21 cellular contexts compared by ENCODE assay signal in genomic region chr17:76566613-76566943, GRCh38. TPM values are rescaled to one million over a fixed set of nuclear protein-coding genes. Genes with fewer than 3 reads are reported as not detected.
DNase-seq lines count a peak whose midpoint lies in the region; ATAC-seq and TF ChIP-seq lines count a peak whose summit lies in the region.
"Had no signal": no experiment of that assay in that cellular context is flagged by ENCODE, and none has a peak within 500 bp of the region (broad histone marks: within the 10 kb centered on the region; RNA-seq: fewer than 3 reads in every experiment).

No MANE protein-coding gene starts in this region.

- intact Hi-C loops in CD4-positive, alpha-beta memory T cell (cut with micrococcal nuclease) = no loop called here

- no peaks in the 10 kb centered on the region for H3K27me3 ChIP-seq in CD4-positive, alpha-beta memory T cell (ENCODE audit: insufficient read depth, low read length)
- H3K27me3 ChIP-seq: right atrium auricular region, spleen, testis had no signal

- H3K4me1 Mint-ChIP-seq in CD4-positive, alpha-beta memory T cell = peaks cover 32 to 57% (median 40%) of the 10 kb centered on the region in 4 donors
- H3K4me1 Mint-ChIP-seq in WTC11 (peaks cover 43% of the 10 kb centered on the region), immature natural killer cell (peaks cover 17 to 22% of the 10 kb centered on the region in 2 donors)
- H3K4me1 Mint-ChIP-seq in naive thymus-derived CD8-positive, alpha-beta T cell = peaks cover 25 to 51% (median 48%) of the 10 kb centered on the region in 4 donors

- H3K27ac ChIP-seq in CD4-positive, alpha-beta memory T cell (ENCODE audit: low read depth, low read length) = no peak overlapping the region
- H3K27ac ChIP-seq in HEK293 (ENCODE audit: extremely low read depth, low read depth, low read length) = 0 out of 2 replicates have a peak overlapping the region, but pooled peaks have one; percentile 19
- H3K27ac ChIP-seq: parathyroid adenoma, right atrium auricular region, testis had no signal

- H3K4me3 Mint-ChIP-seq in CD4-positive, alpha-beta memory T cell = no peak overlapping the region
- H3K4me3 Mint-ChIP-seq in WTC11 = no peak overlapping the region
- no peak overlapping the region for H3K4me3 Mint-ChIP-seq in naive thymus-derived CD8-positive, alpha-beta T cell
- no peak overlapping the region for H3K4me3 Mint-ChIP-seq in immature natural killer cell
- H3K4me3 Mint-ChIP-seq: nephron progenitor cell; T-helper 2 cell treated with Interferon-gamma antibody and Interleukin-4, amounts not matched to agents 5 μg/mL and 100 μg/mL, for 36 hours had no signal

- TF ChIP-seq CTCF in HEK293 (tag by site-specific recombination; IDR thresholded peaks at IDR 0.05) (no peak), WTC11 (IDR thresholded peaks at IDR 0.05) (no peak)

- H3K4me3 ChIP-seq in CD4-positive, alpha-beta memory T cell (ENCODE audit: low read length in 2 of 2) = no peak overlapping the region
- no peak overlapping the region for H3K4me3 ChIP-seq in HEK293 (ENCODE audit: low read depth, low read length)
- H3K4me3 ChIP-seq: right atrium auricular region, spleen, testis had no signal

- CTCF ChIA-PET in CD4-positive, alpha-beta memory T cell (lab: Charles Lee; ENCODE audit: partially characterized antibody) = interaction anchor here (0.6 to 3.0 kb wide), 10 partner anchors 8 to 115 kb away, joined by 3 to 13 read pairs (median 7); partner anchors contain the start of gene ST6GALNAC2
- CTCF ChIA-PET in HEK293 (lab: Yijun Ruan, JAX) = interaction anchor here (1.1 to 3.3 kb wide), 7 partner anchors 8 to 115 kb away, joined by 3 to 25 read pairs (median 6); no protein-coding TSS in a partner anchor
- CTCF ChIA-PET in WTC11 (lab: Charles Lee) = interaction anchor here (0.5 to 4.8 kb wide), 17 partner anchors 9 to 727 kb away, joined by 3 to 45 read pairs (median 5); no protein-coding TSS in a partner anchor

- no peaks in the 10 kb centered on the region for H3K27me3 Mint-ChIP-seq in CD4-positive, alpha-beta memory T cell
- no peaks in the 10 kb centered on the region for H3K27me3 Mint-ChIP-seq in WTC11 (ENCODE audit: low read depth)
- H3K27me3 Mint-ChIP-seq in naive thymus-derived CD8-positive, alpha-beta T cell = peaks cover 0 to 3% (median 0%) of the 10 kb centered on the region in 5 donors
- H3K27me3 Mint-ChIP-seq in immature natural killer cell (ENCODE audit: low read depth in 3 of 3) = peaks cover 0 to 4% (median 0%) of the 10 kb centered on the region in 3 donors

- peaks cover 15% of the 10 kb centered on the region for H3K4me1 ChIP-seq in CD4-positive, alpha-beta memory T cell (ENCODE audit: insufficient read depth, low read length)
- 0 out of 2 replicates have a peak, but pooled peaks cover 2% of the 10 kb centered on the region for H3K4me1 ChIP-seq in HEK293 (ENCODE audit: control insufficient read depth, insufficient read depth, low read length)

- no peak for DNase-seq in CD4-positive, alpha-beta memory T cell
- DNase-seq in WTC11 (ENCODE audit: low spot score) (no peak), midbrain (lab: John Stamatoyannopoulos, UW) (no peak), immature natural killer cell (no peak)
- DNase-seq in naive thymus-derived CD8-positive, alpha-beta T cell = no peak
- DNase-seq: DMS153; GOT3; NCI-H187 treated with DMSO at 0.1 percent for 48 hours; NCI-H526 treated with DMSO at 0.1 percent for 48 hours; nephron progenitor cell; spleen; stimulated activated CD4-positive, alpha-beta T cell treated with anti-CD3 and anti-CD28 coated beads, Interleukin-4, amount 100 ng/mL, for 1 hour; stimulated activated naive CD4-positive, alpha-beta T cell; testis had no signal

- no peak for ATAC-seq in WTC11
- ATAC-seq in naive thymus-derived CD8-positive, alpha-beta T cell = no peak
- no peak for ATAC-seq in GM19324 (IDR thresholded peaks at IDR 0.05; ENCODE audit: low FRiP score, unreplicated experiment)
- ATAC-seq in HG02970 (IDR thresholded peaks at IDR 0.05; ENCODE audit: low FRiP score, unreplicated experiment) = no peak
- ATAC-seq: SK-N-SH treated with all-trans-retinoic acid at 6 μM for 48 hours had no signal

- no peaks in the 10 kb centered on the region for H3K9me3 ChIP-seq in CD4-positive, alpha-beta memory T cell (ENCODE audit: control insufficient read depth in 1 of 2, low read length in 2 of 2)
- H3K9me3 ChIP-seq in HEK293 (ENCODE audit: control insufficient read depth, insufficient read depth, low read depth, low read length) = no peaks in the 10 kb centered on the region
- H3K9me3 ChIP-seq: right atrium auricular region, spleen, testis had no signal

- peak overlapping the region in 4 of 7 donors; percentile 19 to 67 (median 62) for H3K27ac Mint-ChIP-seq in CD4-positive, alpha-beta memory T cell
- H3K27ac Mint-ChIP-seq in WTC11 = peak overlapping the region; percentile 80
- H3K27ac Mint-ChIP-seq in naive thymus-derived CD8-positive, alpha-beta T cell = peak overlapping the region in 6 of 10 donors; percentile 16 to 83 (median 56)
- H3K27ac Mint-ChIP-seq in immature natural killer cell = no peak overlapping the region
- H3K27ac Mint-ChIP-seq: T-helper 2 cell treated with Interferon-gamma antibody and Interleukin-4, amounts not matched to agents 5 μg/mL and 100 μg/mL, for 36 hours had no signal

- no peaks in the 10 kb centered on the region for H3K9me3 Mint-ChIP-seq in CD4-positive, alpha-beta memory T cell
- H3K9me3 Mint-ChIP-seq in WTC11 = no peaks in the 10 kb centered on the region
- H3K9me3 Mint-ChIP-seq in naive thymus-derived CD8-positive, alpha-beta T cell = no peaks in the 10 kb centered on the region
- no peaks in the 10 kb centered on the region for H3K9me3 Mint-ChIP-seq in immature natural killer cell
- H3K9me3 Mint-ChIP-seq: nephron progenitor cell; T-helper 2 cell treated with Interferon-gamma antibody and Interleukin-4, amounts not matched to agents 5 μg/mL and 100 μg/mL, for 36 hours had no signal

- POLR2A ChIA-PET in CD4-positive, alpha-beta memory T cell (lab: Charles Lee; ENCODE audit: partially characterized antibody) = interaction anchor here (0.7 to 3.2 kb wide), 2 partner anchors 9 to 1520 kb away, joined by 4 to 23 read pairs; partner anchors contain the start of gene ATP5PD
- POLR2A ChIA-PET in HEK293 (lab: Yijun Ruan, JAX) = interaction anchor here (0.6 to 2.3 kb wide), 13 partner anchors 9 to 145 kb away, joined by 3 to 20 read pairs (median 6); partner anchors contain the start of genes ST6GALNAC1 and ST6GALNAC2
- POLR2A ChIA-PET in WTC11 (lab: Charles Lee) = interaction anchor here (0.6 to 1.3 kb wide), 5 partner anchors 9 to 57 kb away, joined by 3 to 6 read pairs (median 3); partner anchors contain the start of gene ST6GALNAC2
- POLR2A ChIA-PET in naive thymus-derived CD8-positive, alpha-beta T cell (lab: Charles Lee) = interaction anchor here (1.2 kb wide), 1 partner anchor 9 kb away, joined by 5 read pairs; no protein-coding TSS in a partner anchor

- peaks cover 22% of the 10 kb centered on the region for H3K36me3 ChIP-seq in CD4-positive, alpha-beta memory T cell (ENCODE audit: insufficient read depth, low read length)
- peaks cover 21 to 58% of the 10 kb centered on the region in 2 experiments for H3K36me3 ChIP-seq in HEK293 (ENCODE audit: control insufficient read depth in 2 of 2, insufficient read depth in 1 of 2, low read length in 2 of 2)

- H3K36me3 Mint-ChIP-seq in CD4-positive, alpha-beta memory T cell = peaks cover 33 to 43% of the 10 kb centered on the region in 2 donors
- H3K36me3 Mint-ChIP-seq in WTC11 (peaks cover 41% of the 10 kb centered on the region), immature natural killer cell (peaks cover 13 to 27% (median 17%) of the 10 kb centered on the region in 3 donors)
- H3K36me3 Mint-ChIP-seq in naive thymus-derived CD8-positive, alpha-beta T cell = peaks cover 0 to 49% (median 17%) of the 10 kb centered on the region in 3 donors

TF ChIP-seq in HEK293, 187 proteins besides CTCF, POLR2A, EP300 and RAD21 (continues in another document):
- no peak for TF ChIP-seq ZFHX2 (tag by site-specific recombination; conservative IDR thresholded peaks at IDR 0.05)

TF ChIP-seq in WTC11, 78 proteins besides CTCF, POLR2A, EP300 and RAD21 (continues in another document):
- TF ChIP-seq ATF2 (CRISPR knock-in tag; IDR thresholded peaks at IDR 0.05; ENCODE audit: borderline replicate concordance, low read depth) (no peak), KAT7 (CRISPR knock-in tag; IDR thresholded peaks at IDR 0.05; ENCODE audit: borderline replicate concordance) (no peak), ZNF396 (CRISPR knock-in tag; IDR thresholded peaks at IDR 0.05; ENCODE audit: borderline replicate concordance) (no peak)

RNA-seq across cellular contexts. Expression of gene ST6GALNAC2, which starts 19.1 kb away (rescaled TPM):
- total RNA-seq in CD4-positive, alpha-beta memory T cell = 1 to 10 TPM; 3.3 to 3.6 TPM
- polyA plus RNA-seq in CD4-positive, alpha-beta memory T cell = 1 to 10 TPM in 1 of 2 donors, under 1 TPM in 1; 0.95 to 2.4 TPM
- total RNA-seq in WTC11 (2021) = 0.30 TPM in 1 of 3 replicates, not detected in the others
- under 1 TPM in 1 of 2 experiments, not detected in 1; 0.44 TPM for total RNA-seq in naive thymus-derived CD8-positive, alpha-beta T cell
- polyA plus RNA-seq in naive thymus-derived CD8-positive, alpha-beta T cell = 1 to 10 TPM in 1 of 3 donors, not detected in 2; 1.1 TPM
- under 1 TPM in 1 of 3 donors, not detected in 2; 0.24 TPM for polyA plus RNA-seq in immature natural killer cell

RNA-seq across cellular contexts. Expression of gene PRCD, which starts 26.7 kb away (rescaled TPM):
- not detected for total RNA-seq in CD4-positive, alpha-beta memory T cell
- polyA plus RNA-seq in CD4-positive, alpha-beta memory T cell = not detected
- total RNA-seq in WTC11 (2021) = 2.7 to 4.5 TPM (median 4.0 TPM) in 3 replicates
- 1 to 10 TPM; 4.0 to 5.3 TPM for total RNA-seq in naive thymus-derived CD8-positive, alpha-beta T cell
- 10 to 100 TPM in 1 of 3 donors, 1 to 10 TPM in 2; 5.0 to 11.4 (median 7.1) TPM for polyA plus RNA-seq in naive thymus-derived CD8-positive, alpha-beta T cell
- 1 to 10 TPM; 2.8 to 5.3 (median 3.1) TPM for polyA plus RNA-seq in immature natural killer cell

RNA-seq across cellular contexts. Expression of gene CYGB, which starts 29.1 kb away (rescaled TPM):
- total RNA-seq in CD4-positive, alpha-beta memory T cell = not detected
- not detected for polyA plus RNA-seq in CD4-positive, alpha-beta memory T cell
- total RNA-seq in WTC11 (2021) = 3.6 to 5.3 TPM (median 5.1 TPM) in 3 replicates
- 1 to 10 TPM in 1 of 2 experiments, under 1 TPM in 1; 0.52 to 2.1 TPM for total RNA-seq in naive thymus-derived CD8-positive, alpha-beta T cell
- 1 to 10 TPM in 1 of 3 donors, under 1 TPM in 2; 0.40 to 1.0 (median 0.53) TPM for polyA plus RNA-seq in naive thymus-derived CD8-positive, alpha-beta T cell
- under 1 TPM in 2 of 3 donors, not detected in 1; 0.09 to 0.41 TPM for polyA plus RNA-seq in immature natural killer cell

Comparison
In these comparisons a context has a peak if more than half of its experiments do, and no peak if none do; other contexts are left out.
1. H3K27ac Mint-ChIP-seq: peak in CD4-positive, alpha-beta memory T cell (4 of 7), WTC11 (single experiment) and naive thymus-derived CD8-positive, alpha-beta T cell (6 of 10); none in immature natural killer cell (0 of 6).